ENCODE assay signal across 11 cellular contexts in the genomic region with DNA sequence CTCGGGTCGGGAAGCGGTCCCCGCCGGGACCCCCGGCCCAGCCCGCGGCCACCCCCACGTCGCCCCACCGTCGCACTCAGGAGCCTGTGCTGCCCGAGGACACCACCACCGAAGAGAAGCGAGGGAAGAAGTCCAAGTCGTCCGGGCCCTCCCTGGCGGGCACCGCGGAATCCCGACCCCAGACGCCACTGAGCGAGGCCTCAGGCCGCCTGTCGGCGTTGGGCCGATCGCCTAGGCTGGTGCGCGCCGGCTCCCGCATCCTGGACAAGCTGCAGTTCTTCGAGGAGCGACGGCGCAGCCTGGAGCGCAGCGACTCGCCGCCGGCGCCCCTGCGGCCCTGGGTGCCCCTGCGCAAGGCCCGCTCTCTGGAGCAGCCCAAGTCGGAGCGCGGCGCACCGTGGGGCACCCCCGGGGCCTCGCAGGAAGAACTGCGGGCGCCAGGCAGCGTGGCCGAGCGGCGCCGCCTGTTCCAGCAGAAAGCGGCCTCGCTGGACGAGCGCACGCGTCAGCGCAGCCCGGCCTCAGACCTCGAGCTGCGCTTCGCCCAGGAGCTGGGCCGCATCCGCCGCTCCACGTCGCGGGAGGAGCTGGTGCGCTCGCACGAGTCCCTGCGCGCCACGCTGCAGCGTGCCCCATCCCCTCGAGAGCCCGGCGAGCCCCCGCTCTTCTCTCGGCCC. TPM values are rescaled to one million over a fixed set of nuclear protein-coding genes. Genes with fewer than 3 reads are reported as not detected.
DNase-seq lines count a peak whose midpoint lies in the region; ATAC-seq and TF ChIP-seq lines count a peak whose summit lies in the region.
"Had no signal": no experiment of that assay in that cellular context is flagged by ENCODE, and none has a peak within 500 bp of the region (broad histone marks: within the 10 kb centered on the region; RNA-seq: fewer than 3 reads in every experiment).

No MANE protein-coding gene starts in this region.

- peaks cover 15% of the 10 kb centered on the region for H3K27me3 Mint-ChIP-seq in CD8-positive, alpha-beta T cell (ENCODE audit: low read depth)
- H3K27me3 Mint-ChIP-seq in T-helper 17 cell (peaks cover 19% of the 10 kb centered on the region), glutamatergic neuron (ENCODE audit: unreplicated experiment) (peaks cover 25% of the 10 kb centered on the region)

- peak; percentile 36 for ATAC-seq in CD8-positive, alpha-beta T cell
- no peak for ATAC-seq in T-helper 17 cell
- no peak for ATAC-seq in psoas muscle
- ATAC-seq: lower lobe of right lung, SK-N-SH treated with all-trans-retinoic acid at 6 μM for 48 hours had no signal

- 62 to 74% (median 67%) methylated on average over 69 to 88 of the region's 88 CpGs for WGBS in psoas muscle, 3 donors

- peaks cover 29% of the 10 kb centered on the region for H3K4me1 Mint-ChIP-seq in CD8-positive, alpha-beta T cell (ENCODE audit: low read depth)
- H3K4me1 Mint-ChIP-seq in T-helper 17 cell (no peaks in the 10 kb centered on the region), glutamatergic neuron (ENCODE audit: low read depth, unreplicated experiment) (peaks cover 25% of the 10 kb centered on the region)
- H3K4me1 Mint-ChIP-seq: activated B cell treated with CpG ODN at 0.5 μM for 24 hours had no signal

- no peak for TF ChIP-seq CTCF in CD8-positive, alpha-beta T cell (IDR thresholded peaks at IDR 0.05)
- no peak for TF ChIP-seq CTCF in glutamatergic neuron (IDR thresholded peaks at IDR 0.05; ENCODE audit: partially characterized antibody, unreplicated experiment)
- TF ChIP-seq CTCF in psoas muscle (IDR thresholded peaks at IDR 0.05), result no peak

- H3K4me3 ChIP-seq in CD8-positive, alpha-beta T cell (ENCODE audit: low read depth, low read length), result peak overlapping the region; percentile 49
- H3K4me3 ChIP-seq in psoas muscle, result no peak overlapping the region
- H3K4me3 ChIP-seq: lower lobe of right lung had no signal

- H3K4me1 ChIP-seq in CD8-positive, alpha-beta T cell (ENCODE audit: insufficient read depth, low read length), result peaks cover 40% of the 10 kb centered on the region
- H3K4me1 ChIP-seq in psoas muscle, result peaks cover 44% of the 10 kb centered on the region
- H3K4me1 ChIP-seq: lower lobe of right lung had no signal

- no peaks in the 10 kb centered on the region for H3K36me3 ChIP-seq in CD8-positive, alpha-beta T cell (ENCODE audit: insufficient read depth, low read length)
- H3K36me3 ChIP-seq in psoas muscle (ENCODE audit: insufficient read depth in 1 of 2, low read depth in 1 of 2), result peaks cover 0 to 49% of the 10 kb centered on the region in 2 donors
- H3K36me3 ChIP-seq: lower lobe of right lung had no signal

- no peaks in the 10 kb centered on the region for H3K36me3 Mint-ChIP-seq in CD8-positive, alpha-beta T cell
- H3K36me3 Mint-ChIP-seq in T-helper 17 cell (ENCODE audit: low read depth), result peaks cover 4% of the 10 kb centered on the region
- no peaks in the 10 kb centered on the region for H3K36me3 Mint-ChIP-seq in glutamatergic neuron (ENCODE audit: unreplicated experiment)

- TF ChIP-seq POLR2A in erythroblast (IDR thresholded peaks at IDR 0.05; ENCODE audit: low read length), result no peak

- POLR2A ChIA-PET in CD8-positive, alpha-beta T cell (lab: Charles Lee), result no interaction called here

- no peaks in the 10 kb centered on the region for H3K9me3 ChIP-seq in CD8-positive, alpha-beta T cell (ENCODE audit: low read length)
- H3K9me3 ChIP-seq in T-helper 17 cell (ENCODE audit: control insufficient read depth, low read length, poor library complexity, severe bottlenecking) (no peaks in the 10 kb centered on the region), psoas muscle (no peaks in the 10 kb centered on the region)
- H3K9me3 ChIP-seq: lower lobe of right lung had no signal

- no peaks in the 10 kb centered on the region for H3K27me3 ChIP-seq in CD8-positive, alpha-beta T cell (ENCODE audit: insufficient read depth, low read length)
- H3K27me3 ChIP-seq in psoas muscle (ENCODE audit: insufficient read depth in 3 of 3, low read length in 2 of 3), result no peaks in the 10 kb centered on the region

- no peak overlapping the region for H3K27ac Mint-ChIP-seq in CD8-positive, alpha-beta T cell
- no peak overlapping the region for H3K27ac Mint-ChIP-seq in T-helper 17 cell
- H3K27ac Mint-ChIP-seq in glutamatergic neuron (ENCODE audit: unreplicated experiment), result no peak overlapping the region
- H3K27ac Mint-ChIP-seq: activated B cell treated with CpG ODN at 0.5 μM for 24 hours had no signal

- intact Hi-C loops in CD8-positive, alpha-beta T cell (cut with DNase I, micrococcal nuclease), result no loop called here
- intact Hi-C loops in psoas muscle (cut with DNase I), result no loop called here

- CTCF ChIA-PET in CD8-positive, alpha-beta T cell (lab: Charles Lee), result interaction anchor here (0.9 kb wide), 1 partner anchor 95 kb away, joined by 4 read pairs; the partner anchor contains the start of genes CHPF and TMEM198

- peak overlapping the region; percentile 51 for H3K4me3 Mint-ChIP-seq in CD8-positive, alpha-beta T cell
- peak overlapping the region; percentile 21 for H3K4me3 Mint-ChIP-seq in T-helper 17 cell
- no peak overlapping the region for H3K4me3 Mint-ChIP-seq in glutamatergic neuron (ENCODE audit: unreplicated experiment)
- H3K4me3 Mint-ChIP-seq: activated B cell treated with CpG ODN at 0.5 μM for 24 hours had no signal

- H3K27ac ChIP-seq in CD8-positive, alpha-beta T cell (ENCODE audit: low read depth, low read length), result no peak overlapping the region
- H3K27ac ChIP-seq in psoas muscle, result peak overlapping the region; percentile 19
- H3K27ac ChIP-seq: lower lobe of right lung had no signal

- DNase-seq in CD8-positive, alpha-beta T cell, result no peak
- DNase-seq in T-helper 17 cell, result no peak
- peak; percentile 55 for DNase-seq in glutamatergic neuron
- peak; percentile 6 to 50 for DNase-seq in psoas muscle
- no peak for DNase-seq in GM19238 (ENCODE audit: insufficient read length, low spot score)
- no peak for DNase-seq in pons (ENCODE audit: low spot score)
- no peak for DNase-seq in SK-N-DZ (ENCODE audit: low spot score)
- DNase-seq in erythroblast (lab: John Stamatoyannopoulos, UW), result no peak
- DNase-seq: activated B cell treated with CpG ODN at 0.5 μM for 24 hours, lower lobe of right lung had no signal

- no peaks in the 10 kb centered on the region for H3K9me3 Mint-ChIP-seq in CD8-positive, alpha-beta T cell
- peaks cover 13% of the 10 kb centered on the region for H3K9me3 Mint-ChIP-seq in glutamatergic neuron (ENCODE audit: unreplicated experiment)
- H3K9me3 Mint-ChIP-seq: activated B cell treated with CpG ODN at 0.5 μM for 24 hours had no signal

RNA-seq across cellular contexts. Expression of gene SPEG, which starts 13.6 kb away (rescaled TPM):
- total RNA-seq in CD8-positive, alpha-beta T cell, result 10 to 100 TPM; 18.1 to 21.8 TPM
- total RNA-seq in T-helper 17 cell (1 to 10 TPM; 7.3 to 8.4 TPM), glutamatergic neuron (ENCODE audit: unreplicated experiment) (92.9 TPM), psoas muscle (100 to 1,000 TPM; 239 to 419 (median 304) TPM)
- 100 to 1,000 TPM in 2 of 3 donors, 10 to 100 TPM in 1; 34.8 to 190 (median 133) TPM for polyA plus RNA-seq in psoas muscle
- polyA plus RNA-seq in SK-N-DZ (2014; cell fraction: cytosol; rRNA removed), result 26.0 and 31.5 TPM in 2 replicates
- polyA plus RNA-seq in SK-N-DZ (2014; cell fraction: nucleus; rRNA removed), result 59.5 and 81.6 TPM in 2 replicates

RNA-seq across cellular contexts. Expression of gene DES, which starts 30.1 kb away (rescaled TPM):
- total RNA-seq in CD8-positive, alpha-beta T cell, result not detected
- total RNA-seq in T-helper 17 cell (not detected), glutamatergic neuron (ENCODE audit: unreplicated experiment) (1.3 TPM), psoas muscle (over 10,000 TPM; 12,653 to 14,820 (median 13,821) TPM)
- over 10,000 TPM in 2 of 3 donors, 1,000 to 10,000 TPM in 1; 8,143 to 13,925 (median 13,727) TPM for polyA plus RNA-seq in psoas muscle
- 0.07 and 3.0 TPM in 2 replicates for polyA plus RNA-seq in SK-N-DZ (2014; cell fraction: cytosol; rRNA removed)
- 0.29 TPM in 1 of 2 replicates, not detected in the other for polyA plus RNA-seq in SK-N-DZ (2014; cell fraction: nucleus; rRNA removed)
- total RNA-seq: activated B cell treated with CpG ODN at 0.5 μM for 24 hours had no signal

RNA-seq across cellular contexts. Expression of gene GMPPA, which starts 50.5 kb away (rescaled TPM):
- total RNA-seq in CD8-positive, alpha-beta T cell, result 10 to 100 TPM in 1 of 2 experiments, 1 to 10 TPM in 1; 9.4 to 15.0 TPM
- 10 to 100 TPM; 25.1 to 27.2 TPM for total RNA-seq in T-helper 17 cell
- total RNA-seq in glutamatergic neuron (ENCODE audit: unreplicated experiment), result 23.2 TPM
- 10 to 100 TPM; 14.4 to 23.4 (median 18.2) TPM for total RNA-seq in psoas muscle
- 10 to 100 TPM; 20.0 to 33.8 (median 26.9) TPM for polyA plus RNA-seq in psoas muscle
- 37.1 and 42.5 TPM in 2 replicates for polyA plus RNA-seq in SK-N-DZ (2014; cell fraction: cytosol; rRNA removed)
- polyA plus RNA-seq in SK-N-DZ (2014; cell fraction: nucleus; rRNA removed), result 69.3 and 75.5 TPM in 2 replicates

Comparison
In these comparisons a context has a peak if more than half of its experiments do, and no peak if none do; other contexts are left out.
1. DNase-seq: peak in glutamatergic neuron (single experiment) and psoas muscle (2 of 2); none in CD8-positive, alpha-beta T cell (0 of 7), T-helper 17 cell (0 of 3), GM19238 (single experiment), pons (single experiment), SK-N-DZ (single experiment) and erythroblast (0 of 2).
2. RNA of gene DES, which starts 30.1 kb away (total RNA-seq): 12,653 to 14,820 TPM in psoas muscle; 1.3 TPM in glutamatergic neuron (single experiment), not detected in CD8-positive, alpha-beta T cell and not detected in T-helper 17 cell; every median in the first group is over 1,000 times any median in the second.